Comparison of ENCODE assay signal across 9 cellular contexts in the genomic region with DNA sequence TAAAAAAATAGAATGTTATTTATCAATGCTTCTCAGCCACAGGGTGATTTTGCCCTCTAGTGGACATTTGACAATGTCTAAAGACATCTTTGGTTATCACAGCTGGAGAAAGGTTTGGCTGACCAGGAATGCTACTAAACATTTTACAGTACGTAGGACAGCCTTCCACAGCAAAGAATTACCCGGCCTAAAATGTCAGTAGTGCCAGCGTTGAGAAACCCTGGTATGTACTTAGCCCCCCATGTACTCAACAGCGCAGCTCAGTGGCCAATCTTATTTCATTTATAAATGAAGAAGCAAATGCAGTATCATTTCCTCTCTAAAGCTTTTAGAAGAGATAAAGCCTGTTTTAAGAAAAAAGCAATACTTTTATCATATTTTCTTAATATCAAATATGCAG. TPM values are rescaled to one million over a fixed set of nuclear protein-coding genes. Genes with fewer than 3 reads are reported as not detected.
DNase-seq lines count a peak whose midpoint lies in the region; ATAC-seq and TF ChIP-seq lines count a peak whose summit lies in the region.
"Had no signal": no experiment of that assay in that cellular context is flagged by ENCODE, and none has a peak within 500 bp of the region (broad histone marks: within the 10 kb centered on the region; RNA-seq: fewer than 3 reads in every experiment).

No MANE protein-coding gene starts in this region.

- WGBS in liver, result 14% methylated on average over 4 of the region's 4 CpGs

- H3K27me3 ChIP-seq in breast epithelium (no peaks in the 10 kb centered on the region), liver (ENCODE audit: control insufficient read depth in 4 of 4, insufficient read depth in 4 of 4, low read length in 3 of 4) (no peaks in the 10 kb centered on the region), tibial artery (no peaks in the 10 kb centered on the region)

- H3K4me3 ChIP-seq in breast epithelium, result no peak overlapping the region
- H3K4me3 ChIP-seq in liver (ENCODE audit: low read depth in 1 of 3, low read length in 3 of 3), result no peak overlapping the region
- H3K4me3 ChIP-seq in tibial artery, result no peak overlapping the region
- H3K4me3 ChIP-seq: SK-N-MC had no signal

- H3K9me3 ChIP-seq in breast epithelium (no peaks in the 10 kb centered on the region), liver (ENCODE audit: control insufficient read depth in 4 of 4, low read length in 3 of 4) (no peaks in the 10 kb centered on the region), tibial artery (no peaks in the 10 kb centered on the region)

- TF ChIP-seq POLR2A in breast epithelium (IDR thresholded peaks at IDR 0.05), result no peak

- no peak overlapping the region for H3K9ac ChIP-seq in liver (ENCODE audit: low read depth in 1 of 2, low read length in 2 of 2)

- TF ChIP-seq CTCF in breast epithelium (IDR thresholded peaks at IDR 0.05), result peak in 2 of 3 donors; percentile 34 to 57
- TF ChIP-seq CTCF in liver (IDR thresholded peaks at IDR 0.05; ENCODE audit: low read depth, low read length, missing input control), result peak; percentile 42
- peak; percentile 39 to 45 for TF ChIP-seq CTCF in tibial artery (IDR thresholded peaks at IDR 0.05)

- H3K4me1 ChIP-seq in breast epithelium (no peaks in the 10 kb centered on the region), liver (ENCODE audit: control insufficient read depth in 4 of 4, insufficient read depth in 4 of 4, low read length in 3 of 4) (peaks cover 14 to 43% (median 19%) of the 10 kb centered on the region in 4 donors), tibial artery (peaks cover 0 to 79% (median 59%) of the 10 kb centered on the region in 4 donors)

- peak; percentile 64 to 69 for TF ChIP-seq RAD21 in liver (IDR thresholded peaks at IDR 0.05)

- ATAC-seq in SK-N-SH treated with all-trans-retinoic acid at 6 μM for 48 hours (peak; percentile 79), HG02763 (IDR thresholded peaks at IDR 0.05; ENCODE audit: unreplicated experiment) (no peak), GM18861 (IDR thresholded peaks at IDR 0.05; ENCODE audit: unreplicated experiment) (no peak)

- no peaks in the 10 kb centered on the region for H3K36me3 ChIP-seq in breast epithelium
- no peaks in the 10 kb centered on the region for H3K36me3 ChIP-seq in liver (ENCODE audit: control insufficient read depth in 4 of 4, insufficient read depth in 3 of 4, low read depth in 1 of 4, low read length in 3 of 4)
- H3K36me3 ChIP-seq in tibial artery, result no peaks in the 10 kb centered on the region

- intact Hi-C loops in breast epithelium (cut with DNase I; ENCODE audit: low total_unique reads) (no loop called here), tibial artery (cut with DNase I; ENCODE audit: low total_unique reads) (no loop called here)

- H3K27ac ChIP-seq in breast epithelium (no peak overlapping the region), liver (ENCODE audit: low read depth in 1 of 2, low read length in 2 of 2) (no peak overlapping the region), tibial artery (no peak overlapping the region)

- peak; percentile 42 for DNase-seq in COR-L47 (lab: John Stamatoyannopoulos, UW)
- DNase-seq in HT1080 (ENCODE audit: low read depth), result peak; percentile 75
- no peak for DNase-seq in breast epithelium (ENCODE audit: low spot score in 2 of 2)
- DNase-seq in tibial artery, result no peak

TF ChIP-seq in SK-N-SH treated with all-trans-retinoic acid at 6 μM for 48 hours, 23 proteins besides CTCF, POLR2A, EP300 and RAD21 (continues in another document):
- TF ChIP-seq ZFP3 (CRISPR knock-in tag; IDR thresholded peaks at IDR 0.05) (no peak), RARB (CRISPR knock-in tag; IDR thresholded peaks at IDR 0.05) (no peak), GLIS3 (CRISPR knock-in tag; IDR thresholded peaks at IDR 0.05) (no peak)
- TF ChIP-seq, protein P1, sequence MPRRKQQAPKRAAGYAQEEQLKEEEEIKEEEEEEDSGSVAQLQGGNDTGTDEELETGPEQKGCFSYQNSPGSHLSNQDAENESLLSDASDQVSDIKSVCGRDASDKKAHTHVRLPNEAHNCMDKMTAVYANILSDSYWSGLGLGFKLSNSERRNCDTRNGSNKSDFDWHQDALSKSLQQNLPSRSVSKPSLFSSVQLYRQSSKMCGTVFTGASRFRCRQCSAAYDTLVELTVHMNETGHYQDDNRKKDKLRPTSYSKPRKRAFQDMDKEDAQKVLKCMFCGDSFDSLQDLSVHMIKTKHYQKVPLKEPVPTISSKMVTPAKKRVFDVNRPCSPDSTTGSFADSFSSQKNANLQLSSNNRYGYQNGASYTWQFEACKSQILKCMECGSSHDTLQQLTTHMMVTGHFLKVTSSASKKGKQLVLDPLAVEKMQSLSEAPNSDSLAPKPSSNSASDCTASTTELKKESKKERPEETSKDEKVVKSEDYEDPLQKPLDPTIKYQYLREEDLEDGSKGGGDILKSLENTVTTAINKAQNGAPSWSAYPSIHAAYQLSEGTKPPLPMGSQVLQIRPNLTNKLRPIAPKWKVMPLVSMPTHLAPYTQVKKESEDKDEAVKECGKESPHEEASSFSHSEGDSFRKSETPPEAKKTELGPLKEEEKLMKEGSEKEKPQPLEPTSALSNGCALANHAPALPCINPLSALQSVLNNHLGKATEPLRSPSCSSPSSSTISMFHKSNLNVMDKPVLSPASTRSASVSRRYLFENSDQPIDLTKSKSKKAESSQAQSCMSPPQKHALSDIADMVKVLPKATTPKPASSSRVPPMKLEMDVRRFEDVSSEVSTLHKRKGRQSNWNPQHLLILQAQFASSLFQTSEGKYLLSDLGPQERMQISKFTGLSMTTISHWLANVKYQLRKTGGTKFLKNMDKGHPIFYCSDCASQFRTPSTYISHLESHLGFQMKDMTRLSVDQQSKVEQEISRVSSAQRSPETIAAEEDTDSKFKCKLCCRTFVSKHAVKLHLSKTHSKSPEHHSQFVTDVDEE (CRISPR knock-in tag; IDR thresholded peaks at IDR 0.05), result no peak

TF ChIP-seq in liver, 16 proteins besides CTCF, POLR2A, EP300 and RAD21:
- TF ChIP-seq, protein P2, sequence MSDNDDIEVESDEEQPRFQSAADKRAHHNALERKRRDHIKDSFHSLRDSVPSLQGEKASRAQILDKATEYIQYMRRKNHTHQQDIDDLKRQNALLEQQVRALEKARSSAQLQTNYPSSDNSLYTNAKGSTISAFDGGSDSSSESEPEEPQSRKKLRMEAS (IDR thresholded peaks at IDR 0.05), result no peak
- no peak for TF ChIP-seq HNF4A (conservative IDR thresholded peaks at IDR 0.05)
- TF ChIP-seq, protein P3, sequence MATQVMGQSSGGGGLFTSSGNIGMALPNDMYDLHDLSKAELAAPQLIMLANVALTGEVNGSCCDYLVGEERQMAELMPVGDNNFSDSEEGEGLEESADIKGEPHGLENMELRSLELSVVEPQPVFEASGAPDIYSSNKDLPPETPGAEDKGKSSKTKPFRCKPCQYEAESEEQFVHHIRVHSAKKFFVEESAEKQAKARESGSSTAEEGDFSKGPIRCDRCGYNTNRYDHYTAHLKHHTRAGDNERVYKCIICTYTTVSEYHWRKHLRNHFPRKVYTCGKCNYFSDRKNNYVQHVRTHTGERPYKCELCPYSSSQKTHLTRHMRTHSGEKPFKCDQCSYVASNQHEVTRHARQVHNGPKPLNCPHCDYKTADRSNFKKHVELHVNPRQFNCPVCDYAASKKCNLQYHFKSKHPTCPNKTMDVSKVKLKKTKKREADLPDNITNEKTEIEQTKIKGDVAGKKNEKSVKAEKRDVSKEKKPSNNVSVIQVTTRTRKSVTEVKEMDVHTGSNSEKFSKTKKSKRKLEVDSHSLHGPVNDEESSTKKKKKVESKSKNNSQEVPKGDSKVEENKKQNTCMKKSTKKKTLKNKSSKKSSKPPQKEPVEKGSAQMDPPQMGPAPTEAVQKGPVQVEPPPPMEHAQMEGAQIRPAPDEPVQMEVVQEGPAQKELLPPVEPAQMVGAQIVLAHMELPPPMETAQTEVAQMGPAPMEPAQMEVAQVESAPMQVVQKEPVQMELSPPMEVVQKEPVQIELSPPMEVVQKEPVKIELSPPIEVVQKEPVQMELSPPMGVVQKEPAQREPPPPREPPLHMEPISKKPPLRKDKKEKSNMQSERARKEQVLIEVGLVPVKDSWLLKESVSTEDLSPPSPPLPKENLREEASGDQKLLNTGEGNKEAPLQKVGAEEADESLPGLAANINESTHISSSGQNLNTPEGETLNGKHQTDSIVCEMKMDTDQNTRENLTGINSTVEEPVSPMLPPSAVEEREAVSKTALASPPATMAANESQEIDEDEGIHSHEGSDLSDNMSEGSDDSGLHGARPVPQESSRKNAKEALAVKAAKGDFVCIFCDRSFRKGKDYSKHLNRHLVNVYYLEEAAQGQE (IDR thresholded peaks at IDR 0.05), result no peak
- no peak for TF ChIP-seq FOXA2 (IDR thresholded peaks at IDR 0.05)
- no peak for TF ChIP-seq EGR1 (IDR thresholded peaks at IDR 0.05; ENCODE audit: low read depth in 2 of 2)

RNA-seq across cellular contexts. Expression of a gene that starts 5.8 kb away (rescaled TPM):
- 76.6 and 77.7 TPM in 2 replicates for total RNA-seq in HT1080 (2014; rRNA removed; shearing (Covaris generic))
- 90.3 and 99.5 TPM in 2 replicates for polyA plus RNA-seq in HT1080 (2015; cell fraction: cytosol; rRNA removed)
- 178 and 188 TPM in 2 replicates for polyA plus RNA-seq in HT1080 (2015; cell fraction: nucleus; rRNA removed)
- total RNA-seq in breast epithelium (100 to 1,000 TPM in 1 of 3 donors, 10 to 100 TPM in 2; 70.2 to 107 (median 87.5) TPM), liver (10 to 100 TPM; 48.0 to 86.0 TPM)
- 10 to 100 TPM; 14.1 to 18.1 TPM for polyA plus RNA-seq in liver

RNA-seq across cellular contexts. Expression of a gene that starts 57.0 kb away (rescaled TPM):
- 207 and 288 TPM in 2 replicates for total RNA-seq in HT1080 (2014; rRNA removed; shearing (Covaris generic))
- 243 and 283 TPM in 2 replicates for polyA plus RNA-seq in HT1080 (2015; cell fraction: cytosol; rRNA removed)
- polyA plus RNA-seq in HT1080 (2015; cell fraction: nucleus; rRNA removed), result 328 and 343 TPM in 2 replicates
- total RNA-seq in breast epithelium (100 to 1,000 TPM; 143 to 254 (median 150) TPM), liver (100 to 1,000 TPM; 121 to 181 TPM)
- polyA plus RNA-seq in liver, result 100 to 1,000 TPM; 203 to 435 TPM

Comparison
In these comparisons a context has a peak if more than half of its experiments do, and no peak if none do; other contexts are left out.
1. DNase-seq: peak in COR-L47 (single experiment) and HT1080 (single experiment); none in breast epithelium (0 of 2) and tibial artery (0 of 2).
2. Peak in every context shown above with its lines, with median percentiles within 50 percentile points of each other: CTCF ChIP-seq.